8 cellular contexts compared by ENCODE assay signal in the genomic region with DNA sequence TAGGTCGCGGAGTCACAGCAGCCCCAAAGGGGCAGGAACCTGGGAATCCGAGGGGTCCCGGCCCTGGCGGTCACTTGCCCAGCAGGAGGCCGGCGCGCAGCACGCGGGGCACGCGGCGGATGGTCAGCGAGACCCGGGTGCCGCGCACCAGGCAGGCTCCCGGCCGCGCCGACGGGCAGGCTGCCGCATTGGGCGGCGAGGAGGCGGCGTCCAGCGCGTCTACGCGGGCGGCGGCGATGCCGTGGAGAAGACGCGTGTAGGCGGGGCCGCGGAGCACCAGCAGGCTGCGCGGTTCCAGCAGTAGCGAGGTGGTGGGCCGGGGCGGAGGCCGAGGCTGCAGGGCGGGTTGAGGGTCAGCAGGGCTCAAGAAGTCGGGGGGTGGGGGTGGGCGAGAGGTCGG. TPM values are rescaled to one million over a fixed set of nuclear protein-coding genes. Genes with fewer than 3 reads are reported as not detected.
DNase-seq lines count a peak whose midpoint lies in the region; ATAC-seq and TF ChIP-seq lines count a peak whose summit lies in the region.

No MANE protein-coding gene starts in this region.

- H3K4me3 ChIP-seq in esophagus muscularis mucosa: peak overlapping the region; percentile 45 to 62 (median 54)
- H3K4me3 ChIP-seq in muscle layer of colon (ENCODE audit: low read depth in 1 of 2, low read length in 2 of 2): peak overlapping the region; percentile 47 to 71
- peak overlapping the region; percentile 21 to 36 (median 27) for H3K4me3 ChIP-seq in thyroid gland (replicated peaks in 1 of 3)

- no peak for TF ChIP-seq CTCF in esophagus muscularis mucosa (IDR thresholded peaks at IDR 0.05)
- TF ChIP-seq CTCF in thyroid gland (IDR thresholded peaks at IDR 0.05): no peak

- no peak for ATAC-seq in HG03025 (IDR thresholded peaks at IDR 0.05; ENCODE audit: low FRiP score, unreplicated experiment)

- peaks cover 18 to 34% (median 30%) of the 10 kb centered on the region in 4 donors for H3K4me1 ChIP-seq in esophagus muscularis mucosa
- H3K4me1 ChIP-seq in muscle layer of colon (ENCODE audit: insufficient read depth, low read length): peaks cover 21% of the 10 kb centered on the region
- peaks cover 12 to 20% of the 10 kb centered on the region in 2 donors for H3K4me1 ChIP-seq in thyroid gland

- peak; percentile 27 for DNase-seq in GM04504 (ENCODE audit: low read depth)
- DNase-seq in NCI-H226: peak; percentile 42
- peak; percentile 59 for DNase-seq in activated T-cell treated with anti-CD3 and anti-CD28 coated beads for 48 hours (ENCODE audit: low read depth)
- DNase-seq in esophagus muscularis mucosa (ENCODE audit: extremely low spot score): no peak
- peak; percentile 76 to 78 for DNase-seq in thyroid gland
- no peak for DNase-seq in GM19240 (ENCODE audit: insufficient read length, low spot score)

- H3K27me3 ChIP-seq in esophagus muscularis mucosa (no peaks in the 10 kb centered on the region), muscle layer of colon (ENCODE audit: control insufficient read depth in 1 of 2, insufficient read depth in 2 of 2, low read length in 2 of 2) (no peaks in the 10 kb centered on the region), thyroid gland (no peaks in the 10 kb centered on the region)

- TF ChIP-seq POLR2A in esophagus muscularis mucosa (IDR thresholded peaks at IDR 0.05; ENCODE audit: low read depth) (no peak), thyroid gland (IDR thresholded peaks at IDR 0.05) (peak in 1 of 2 donors; percentile 72)

- intact Hi-C loops in esophagus muscularis mucosa (cut with DNase I): no loop called here
- intact Hi-C loops in thyroid gland (cut with DNase I): no loop called here

- no peaks in the 10 kb centered on the region for H3K9me3 ChIP-seq in esophagus muscularis mucosa
- no peaks in the 10 kb centered on the region for H3K9me3 ChIP-seq in muscle layer of colon (ENCODE audit: low read length)
- no peaks in the 10 kb centered on the region for H3K9me3 ChIP-seq in thyroid gland

- H3K9ac ChIP-seq in muscle layer of colon (ENCODE audit: low read length): peak overlapping the region; percentile 68

- H3K27ac ChIP-seq in esophagus muscularis mucosa (replicated peaks in 1 of 4) (peak overlapping the region; percentile 77 to 81 (median 80)), muscle layer of colon (ENCODE audit: low read depth, low read length) (peak overlapping the region; percentile 69), thyroid gland (peak overlapping the region; percentile 30 to 71 (median 56))

- TF ChIP-seq EP300 in esophagus muscularis mucosa (IDR thresholded peaks at IDR 0.05): no peak

- 5% methylated on average over 21 of the region's 50 CpGs for WGBS in esophagus muscularis mucosa
- 0 to 3% methylated on average over 9 to 24 of the region's 50 CpGs for WGBS in thyroid gland, 2 donors

- no peaks in the 10 kb centered on the region for H3K36me3 ChIP-seq in esophagus muscularis mucosa
- H3K36me3 ChIP-seq in muscle layer of colon (ENCODE audit: insufficient read depth, low read length): no peaks in the 10 kb centered on the region
- H3K36me3 ChIP-seq in thyroid gland: no peaks in the 10 kb centered on the region

RNA-seq across cellular contexts. Expression of a gene that starts 0.6 kb away (rescaled TPM):
- 1 to 10 TPM in 1 of 4 donors, not detected in 3; 1.3 TPM for total RNA-seq in esophagus muscularis mucosa
- total RNA-seq in thyroid gland: 10 to 100 TPM in 3 of 4 donors, 1 to 10 TPM in 1; 9.7 to 15.4 (median 12.6) TPM

RNA-seq across cellular contexts. Expression of a gene that starts 4.8 kb away (rescaled TPM):
- 10 to 100 TPM; 27.0 to 43.6 (median 35.5) TPM for total RNA-seq in esophagus muscularis mucosa
- total RNA-seq in thyroid gland: 10 to 100 TPM; 15.4 to 60.9 (median 32.0) TPM

RNA-seq across cellular contexts. Expression of a gene that starts 14.2 kb away (rescaled TPM):
- total RNA-seq in esophagus muscularis mucosa (10 to 100 TPM; 44.0 to 60.3 (median 50.2) TPM), thyroid gland (10 to 100 TPM; 51.4 to 96.8 (median 66.7) TPM)

RNA-seq across cellular contexts. Expression of a gene that starts 23.5 kb away (rescaled TPM):
- total RNA-seq in esophagus muscularis mucosa: 10 to 100 TPM; 39.9 to 73.3 (median 51.4) TPM
- total RNA-seq in thyroid gland: 1 to 10 TPM; 1.9 to 3.8 (median 2.9) TPM

RNA-seq across cellular contexts. Expression of a gene that starts 44.9 kb away (rescaled TPM):
- total RNA-seq in esophagus muscularis mucosa: 10 to 100 TPM in 2 of 4 donors, 1 to 10 TPM in 2; 6.3 to 21.3 (median 12.1) TPM
- 10 to 100 TPM in 2 of 4 donors, 1 to 10 TPM in 2; 5.0 to 14.2 (median 10.1) TPM for total RNA-seq in thyroid gland

Comparison
In these comparisons a context has a peak if more than half of its experiments do, and no peak if none do; other contexts are left out.
1. DNase-seq: peak in GM04504 (single experiment), NCI-H226 (single experiment), activated T-cell treated with anti-CD3 and anti-CD28 coated beads for 48 hours (single experiment) and thyroid gland (2 of 2); none in esophagus muscularis mucosa (single experiment) and GM19240 (single experiment).
2. RNA of a gene that starts 0.6 kb away (total RNA-seq): 9.7 to 15.4 TPM in thyroid gland; 1.3 TPM in esophagus muscularis mucosa; every median in the first group is over 4 times any median in the second.
3. Peak in every context shown above with its lines, with median percentiles within 50 percentile points of each other: H3K27ac ChIP-seq and H3K4me3 ChIP-seq.